In genomic region chr3:124660606-124661005, GRCh38 we compare ENCODE assay signal across 17 cellular contexts.
A peak's percentile ranks its signal among the peaks of the same experiment; 100 is the strongest.
DNase-seq lines count a peak whose midpoint lies in the region; ATAC-seq, FAIRE-seq and TF ChIP-seq lines count a peak whose summit lies in the region.
"Had no signal": no experiment of that assay in that cellular context is flagged by ENCODE, and none has a peak within 500 bp of the region (broad histone marks: within the 10 kb centered on the region; RNA-seq: fewer than 3 reads in every experiment).

No MANE protein-coding gene starts in this region.

- H4K20me1 ChIP-seq in GM12878 (ENCODE audit: control insufficient read depth, insufficient read depth) (no peaks in the 10 kb centered on the region), neural progenitor cell (ENCODE audit: low read depth) (no peaks in the 10 kb centered on the region)

- H3K36me3 Mint-ChIP-seq in activated CD8-positive, alpha-beta T cell treated with anti-CD3 and anti-CD28 coated beads for 36 hours (ENCODE audit: low read depth): no peaks in the 10 kb centered on the region
- no peaks in the 10 kb centered on the region for H3K36me3 Mint-ChIP-seq in activated CD8-positive, alpha-beta T cell treated with anti-CD3 and anti-CD28 coated beads, Interleukin-2, amount 10 ng/mL, durations not matched to agents 7 days and 5 days (ENCODE audit: low read depth)
- H3K36me3 Mint-ChIP-seq in neural progenitor cell (peaks cover 19% of the 10 kb centered on the region), Caco-2 (ENCODE audit: insufficient read depth, unreplicated experiment) (peaks cover 87% of the 10 kb centered on the region)
- H3K36me3 Mint-ChIP-seq: CD14-positive monocyte had no signal

- no peaks in the 10 kb centered on the region for H3K79me2 ChIP-seq in GM12878 (ENCODE audit: control insufficient read depth, insufficient read depth, low read length)
- no peaks in the 10 kb centered on the region for H3K79me2 ChIP-seq in neural progenitor cell (ENCODE audit: low read depth)

- H3K36me3 ChIP-seq in GM12878 (ENCODE audit: control insufficient read depth in 2 of 2, insufficient read depth in 2 of 2, low read length in 1 of 2): no peaks in the 10 kb centered on the region
- no peaks in the 10 kb centered on the region for H3K36me3 ChIP-seq in neural progenitor cell
- H3K36me3 ChIP-seq in Caco-2 (ENCODE audit: control insufficient read depth, insufficient read depth, low read length): peaks cover 1% of the 10 kb centered on the region; the same call in 1 of the 2 replicates
- peaks cover 18% of the 10 kb centered on the region for H3K36me3 ChIP-seq in suprapubic skin

- POLR2A ChIA-PET in activated CD8-positive, alpha-beta T cell treated with anti-CD3 and anti-CD28 coated beads for 36 hours (lab: Charles Lee): no interaction called here
- POLR2A ChIA-PET in activated CD8-positive, alpha-beta T cell treated with anti-CD3 and anti-CD28 coated beads, Interleukin-2, amount 10 ng/mL, durations not matched to agents 7 days and 5 days (lab: Charles Lee): interaction anchor here (0.6 kb wide), 1 partner anchor 22 kb away, joined by 3 read pairs; no protein-coding TSS in a partner anchor
- POLR2A ChIA-PET in GM12878 (lab: Charles Lee): interaction anchor here (0.7 to 1.3 kb wide), 3 partner anchors 21 to 145 kb away, joined by 3 to 5 read pairs (median 4); no protein-coding TSS in a partner anchor
- POLR2A ChIA-PET in Caco-2 (lab: Charles Lee): no interaction called here

- TF ChIP-seq POLR2A in GM12878 (IDR thresholded peaks at IDR 0.05; ENCODE audit: low read depth, low read length) (no peak), suprapubic skin (IDR thresholded peaks at IDR 0.05) (no peak)

- TF ChIP-seq EP300 in GM12878 (IDR thresholded peaks at IDR 0.05; ENCODE audit: borderline replicate concordance in 1 of 2, control insufficient read depth in 1 of 2, low read depth in 2 of 2, low read length in 2 of 2) (no peak), suprapubic skin (IDR thresholded peaks at IDR 0.05) (no peak)

- intact Hi-C loops in activated CD8-positive, alpha-beta T cell treated with anti-CD3 and anti-CD28 coated beads for 36 hours (cut with micrococcal nuclease): no loop called here
- intact Hi-C loops in GM12878 (cut with micrococcal nuclease; ENCODE audit: unreplicated experiment): no loop called here
- intact Hi-C loops in Caco-2 (cut with micrococcal nuclease; ENCODE audit: unreplicated experiment): no loop called here

- peaks cover 9% of the 10 kb centered on the region for H3K27me3 Mint-ChIP-seq in activated CD8-positive, alpha-beta T cell treated with anti-CD3 and anti-CD28 coated beads for 36 hours
- peaks cover 15% of the 10 kb centered on the region for H3K27me3 Mint-ChIP-seq in activated CD8-positive, alpha-beta T cell treated with anti-CD3 and anti-CD28 coated beads, Interleukin-2, amount 10 ng/mL, durations not matched to agents 7 days and 5 days (ENCODE audit: low read depth)
- H3K27me3 Mint-ChIP-seq in neural progenitor cell (ENCODE audit: insufficient read depth, low read depth) (peaks cover 3% of the 10 kb centered on the region), Caco-2 (ENCODE audit: insufficient read depth, unreplicated experiment) (no peaks in the 10 kb centered on the region)

- no peak for TF ChIP-seq CTCF in activated CD8-positive, alpha-beta T cell treated with anti-CD3 and anti-CD28 coated beads for 36 hours (IDR thresholded peaks at IDR 0.05)
- no peak for TF ChIP-seq CTCF in GM12878 (IDR thresholded peaks at IDR 0.05 in 2 of 3, conservative IDR thresholded peaks at IDR 0.05 in 1 of 3; ENCODE audit: control insufficient read depth in 2 of 3, extremely low read depth in 1 of 3, insufficient read depth in 1 of 3, low read depth in 3 of 3, low read length in 3 of 3)
- TF ChIP-seq CTCF in neural progenitor cell (IDR thresholded peaks at IDR 0.05): no peak
- TF ChIP-seq CTCF in Caco-2 (IDR thresholded peaks at IDR 0.05; ENCODE audit: insufficient read depth in 1 of 2, low read depth in 1 of 2, low read length in 1 of 2, severe bottlenecking in 1 of 2, unreplicated experiment in 1 of 2): no peak
- no peak for TF ChIP-seq CTCF in suprapubic skin (IDR thresholded peaks at IDR 0.05)

- H3K9me3 Mint-ChIP-seq in activated CD8-positive, alpha-beta T cell treated with anti-CD3 and anti-CD28 coated beads for 36 hours: no peaks in the 10 kb centered on the region
- H3K9me3 Mint-ChIP-seq in activated CD8-positive, alpha-beta T cell treated with anti-CD3 and anti-CD28 coated beads, Interleukin-2, amount 10 ng/mL, durations not matched to agents 7 days and 5 days (ENCODE audit: insufficient read depth): no peaks in the 10 kb centered on the region
- H3K9me3 Mint-ChIP-seq in neural progenitor cell (no peaks in the 10 kb centered on the region), Caco-2 (ENCODE audit: unreplicated experiment) (no peaks in the 10 kb centered on the region)
- H3K9me3 Mint-ChIP-seq: CD14-positive monocyte, HFFc6 had no signal

- H3K4me3 ChIP-seq in GM12878: no peak overlapping the region
- H3K4me3 ChIP-seq in neural progenitor cell: no peak overlapping the region
- H3K4me3 ChIP-seq in Caco-2 (ENCODE audit: low read depth, low read length): no peak overlapping the region
- H3K4me3 ChIP-seq in suprapubic skin: no peak overlapping the region

- in situ Hi-C loops in GM12878 (cut with MboI): no loop called here
- in situ Hi-C loops in G401 (cut with HindIII; ENCODE audit: low sequenced_read_pairs): loop anchor here (25.0 kb wide), 1 partner anchor 98 kb away; no protein-coding TSS in a partner anchor

- SMC1A ChIA-PET in GM12878 (lab: Charles Lee; ENCODE audit: uncharacterized antibody, unreplicated experiment): interaction anchor here (1.0 to 2.6 kb wide), 8 partner anchors 9 to 94 kb away, joined by 3 to 18 read pairs (median 4); no protein-coding TSS in a partner anchor

- H3K4me2 ChIP-seq in GM12878 (ENCODE audit: control insufficient read depth, insufficient read depth) (no peak overlapping the region), neural progenitor cell (no peak overlapping the region)

- no TSS peak for BruUV-seq in GM12878 (replicated peaks; lab: Mats Ljungman, UMichigan)
- no TSS peak for BruUV-seq in Caco-2 (replicated peaks; lab: Mats Ljungman, UMichigan)

- RAD21 ChIA-PET in GM12878 (lab: Charles Lee; ENCODE audit: unreplicated experiment): interaction anchor here (0.7 to 1.3 kb wide), 3 partner anchors 8 to 89 kb away, joined by 3 read pairs; no protein-coding TSS in a partner anchor

- WGBS in GM12878 (ENCODE audit: insufficient coverage, insufficient replicate concordance, low lambda C conversion rate, missing lambda C conversion rate): 100% methylated on average over 1 of the region's 1 CpG
- WGBS in suprapubic skin: 83% methylated on average over 1 of the region's 1 CpG

- H2AFZ ChIP-seq in GM12878 (ENCODE audit: control insufficient read depth, low read depth, low read length) (no peak overlapping the region), neural progenitor cell (replicated peaks) (no peak overlapping the region)

- H3K4me1 ChIP-seq in GM12878 (ENCODE audit: control insufficient read depth, insufficient read depth, low read length) (peaks cover 10% of the 10 kb centered on the region; the same call in 1 of the 2 replicates), neural progenitor cell (no peaks in the 10 kb centered on the region), Caco-2 (no peaks in the 10 kb centered on the region), suprapubic skin (no peaks in the 10 kb centered on the region)

- DNase-seq in activated CD8-positive, alpha-beta T cell treated with anti-CD3 and anti-CD28 coated beads for 36 hours: no peak
- DNase-seq in activated CD8-positive, alpha-beta T cell treated with anti-CD3 and anti-CD28 coated beads, Interleukin-2, amount 10 ng/mL, durations not matched to agents 7 days and 5 days: no peak
- DNase-seq in GM12878 (ENCODE audit: low read depth, low spot score) (no peak), neural progenitor cell (ENCODE audit: low spot score) (no peak), Caco-2 (no peak), suprapubic skin (ENCODE audit: low spot score in 2 of 2) (no peak), G401 (ENCODE audit: low spot score) (no peak)
- DNase-seq in stimulated activated naive CD8-positive, alpha-beta T cell treated with anti-CD3 and anti-CD28 coated beads, Interleukin-15, Interleukin-2, amounts not matched to agents 100 U/mL and 50 U/mL, for 24 hours: no peak
- DNase-seq: DMS79 treated with DMSO at 0.1 percent for 48 hours, EL, GDM1, HCEC 1CT, HFFc6 had no signal

- H3K4me1 Mint-ChIP-seq in activated CD8-positive, alpha-beta T cell treated with anti-CD3 and anti-CD28 coated beads for 36 hours (ENCODE audit: low read depth): peaks cover 17% of the 10 kb centered on the region
- peaks cover 30% of the 10 kb centered on the region for H3K4me1 Mint-ChIP-seq in activated CD8-positive, alpha-beta T cell treated with anti-CD3 and anti-CD28 coated beads, Interleukin-2, amount 10 ng/mL, durations not matched to agents 7 days and 5 days (ENCODE audit: low read depth)
- H3K4me1 Mint-ChIP-seq in neural progenitor cell (peaks cover 9% of the 10 kb centered on the region), Caco-2 (ENCODE audit: low read depth, unreplicated experiment) (peaks cover 8% of the 10 kb centered on the region)
- H3K4me1 Mint-ChIP-seq: CD14-positive monocyte had no signal

- H3K27me3 ChIP-seq in GM12878 (replicated peaks in 1 of 2; ENCODE audit: control insufficient read depth in 2 of 2, insufficient read depth in 2 of 2, low read length in 1 of 2) (no peaks in the 10 kb centered on the region), neural progenitor cell (no peaks in the 10 kb centered on the region), Caco-2 (replicated peaks; ENCODE audit: control insufficient read depth, insufficient read depth, low read length) (no peaks in the 10 kb centered on the region), suprapubic skin (no peaks in the 10 kb centered on the region)

- H3F3A ChIP-seq in neural progenitor cell (ENCODE audit: low read depth): no peaks in the 10 kb centered on the region

- H3K9ac ChIP-seq in GM12878 (ENCODE audit: control insufficient read depth, insufficient read depth, low read length) (no peak overlapping the region), neural progenitor cell (no peak overlapping the region)

- CTCF ChIA-PET in activated CD8-positive, alpha-beta T cell treated with anti-CD3 and anti-CD28 coated beads for 36 hours (lab: Charles Lee): interaction anchor here (1.0 to 1.3 kb wide), 2 partner anchors 28 to 100 kb away, joined by 3 to 6 read pairs; no protein-coding TSS in a partner anchor
- CTCF ChIA-PET in activated CD8-positive, alpha-beta T cell treated with anti-CD3 and anti-CD28 coated beads, Interleukin-2, amount 10 ng/mL, durations not matched to agents 7 days and 5 days (lab: Charles Lee): no interaction called here
- CTCF ChIA-PET in GM12878 (lab: Yijun Ruan, JAX): interaction anchor here (0.5 to 3.4 kb wide), 3 partner anchors 28 to 319 kb away, joined by 3 to 16 read pairs (median 5); no protein-coding TSS in a partner anchor
- CTCF ChIA-PET in Caco-2 (lab: Charles Lee): no interaction called here

- H3K27ac Mint-ChIP-seq in activated CD8-positive, alpha-beta T cell treated with anti-CD3 and anti-CD28 coated beads for 36 hours: peak overlapping the region; percentile 28
- H3K27ac Mint-ChIP-seq in activated CD8-positive, alpha-beta T cell treated with anti-CD3 and anti-CD28 coated beads, Interleukin-2, amount 10 ng/mL, durations not matched to agents 7 days and 5 days: no peak overlapping the region
- H3K27ac Mint-ChIP-seq in neural progenitor cell (peak overlapping the region; percentile 86), Caco-2 (ENCODE audit: unreplicated experiment) (no peak overlapping the region)
- H3K27ac Mint-ChIP-seq: HFFc6 had no signal

- ATAC-seq in activated CD8-positive, alpha-beta T cell treated with anti-CD3 and anti-CD28 coated beads for 36 hours: peak; percentile 49
- ATAC-seq in activated CD8-positive, alpha-beta T cell treated with anti-CD3 and anti-CD28 coated beads, Interleukin-2, amount 10 ng/mL, durations not matched to agents 7 days and 5 days: no peak
- ATAC-seq in GM12878: no peak
- peak; percentile 64 for ATAC-seq in stimulated activated naive CD8-positive, alpha-beta T cell treated with anti-CD3 and anti-CD28 coated beads, Interleukin-15, Interleukin-2, amounts not matched to agents 100 U/mL and 50 U/mL, for 24 hours
- ATAC-seq: HepG2 had no signal

- no peaks in the 10 kb centered on the region for H3K9me3 ChIP-seq in GM12878 (replicated peaks; ENCODE audit: control insufficient read depth, insufficient read depth, low read length)
- no peaks in the 10 kb centered on the region for H3K9me3 ChIP-seq in neural progenitor cell (ENCODE audit: low read depth)
- H3K9me3 ChIP-seq in Caco-2: no peaks in the 10 kb centered on the region
- no peaks in the 10 kb centered on the region for H3K9me3 ChIP-seq in suprapubic skin

- peak overlapping the region; percentile 20 for H3K4me3 Mint-ChIP-seq in activated CD8-positive, alpha-beta T cell treated with anti-CD3 and anti-CD28 coated beads for 36 hours
- no peak overlapping the region for H3K4me3 Mint-ChIP-seq in activated CD8-positive, alpha-beta T cell treated with anti-CD3 and anti-CD28 coated beads, Interleukin-2, amount 10 ng/mL, durations not matched to agents 7 days and 5 days
- H3K4me3 Mint-ChIP-seq in neural progenitor cell (no peak overlapping the region), Caco-2 (ENCODE audit: unreplicated experiment) (no peak overlapping the region)
- H3K4me3 Mint-ChIP-seq: CD14-positive monocyte, HFFc6 had no signal

- TF ChIP-seq RAD21 in GM12878 (IDR thresholded peaks at IDR 0.05; ENCODE audit: insufficient read depth, low read depth, low read length): no peak

- FAIRE-seq in GM12878 (lab: Jason Lieb, UNC): no peak
- FAIRE-seq: HepG2, HTR-8/SVneo had no signal

- no peak overlapping the region for H3K27ac ChIP-seq in GM12878 (ENCODE audit: control insufficient read depth, insufficient read depth)
- no peak overlapping the region for H3K27ac ChIP-seq in neural progenitor cell
- no peak overlapping the region for H3K27ac ChIP-seq in suprapubic skin
- H3K27ac ChIP-seq: 22Rv1 had no signal

Comparison
In these comparisons a context has a peak if more than half of its experiments do, and no peak if none do; other contexts are left out.
1. ATAC-seq: peak in activated CD8-positive, alpha-beta T cell treated with anti-CD3 and anti-CD28 coated beads for 36 hours (single experiment) and stimulated activated naive CD8-positive, alpha-beta T cell treated with anti-CD3 and anti-CD28 coated beads, Interleukin-15, Interleukin-2, amounts not matched to agents 100 U/mL and 50 U/mL, for 24 hours (single experiment); none in activated CD8-positive, alpha-beta T cell treated with anti-CD3 and anti-CD28 coated beads, Interleukin-2, amount 10 ng/mL, durations not matched to agents 7 days and 5 days (single experiment) and GM12878 (single experiment).
2. H3K27ac Mint-ChIP-seq: peak in activated CD8-positive, alpha-beta T cell treated with anti-CD3 and anti-CD28 coated beads for 36 hours (single experiment) and neural progenitor cell (single experiment); none in activated CD8-positive, alpha-beta T cell treated with anti-CD3 and anti-CD28 coated beads, Interleukin-2, amount 10 ng/mL, durations not matched to agents 7 days and 5 days (single experiment) and Caco-2 (single experiment).
3. CTCF ChIA-PET loops: an anchor here in activated CD8-positive, alpha-beta T cell treated with anti-CD3 and anti-CD28 coated beads for 36 hours (1.0 to 1.3 kb wide) and GM12878 (0.5 to 3.4 kb wide); none called in activated CD8-positive, alpha-beta T cell treated with anti-CD3 and anti-CD28 coated beads, Interleukin-2, amount 10 ng/mL, durations not matched to agents 7 days and 5 days and Caco-2.
4. POLR2A ChIA-PET loops: an anchor here in activated CD8-positive, alpha-beta T cell treated with anti-CD3 and anti-CD28 coated beads, Interleukin-2, amount 10 ng/mL, durations not matched to agents 7 days and 5 days (0.6 kb wide) and GM12878 (0.7 to 1.3 kb wide); none called in activated CD8-positive, alpha-beta T cell treated with anti-CD3 and anti-CD28 coated beads for 36 hours and Caco-2.